ENCODE assay signal across 31 cellular contexts in genomic region chrX:33272986-33273385, GRCh38.
"Had no signal": no experiment of that assay in that cellular context is flagged by ENCODE, and none has a peak within 500 bp of the region (broad histone marks: within the 10 kb centered on the region; RNA-seq: fewer than 3 reads in every experiment).

No MANE protein-coding gene starts in this region.

- H3K36me3 Mint-ChIP-seq: immature natural killer cell; naive B cell; natural killer cell; neural progenitor cell; stimulated activated memory B cell treated with anti-CD40 and anti-IgM and Interleukin-4, amounts not matched to agents 10 μg/mL and 1 μg/mL and 100 μg/mL, for 72 hours; type B pancreatic cell had no signal

- H3K36me3 ChIP-seq: left lung, lower lobe of right lung, neural progenitor cell, neutrophil, ovary, right atrium auricular region, right lobe of liver, tibial nerve, uterus had no signal

- H3K4me1 ChIP-seq: left lung, lower lobe of right lung, neural progenitor cell, right atrium auricular region, right lobe of liver, tibial nerve, uterus had no signal

- H3K27me3 Mint-ChIP-seq: naive B cell; progenitor cell of endocrine pancreas; stimulated activated memory B cell treated with anti-CD40 and anti-IgM and Interleukin-4, amounts not matched to agents 10 μg/mL and 1 μg/mL and 100 μg/mL, for 72 hours; stimulated activated naive CD8-positive, alpha-beta T cell treated with anti-CD3 and anti-CD28 coated beads, Interleukin-15, amount 100 ng/mL, for 72 hours; type B pancreatic cell had no signal

- H3K27ac Mint-ChIP-seq: immature natural killer cell; mesothelial cell of epicardium; naive B cell; natural killer cell; nephron progenitor cell; neural progenitor cell; progenitor cell of endocrine pancreas; stimulated activated memory B cell treated with anti-CD40 and anti-IgM and Interleukin-4, amounts not matched to agents 10 μg/mL and 1 μg/mL and 100 μg/mL, for 72 hours; stimulated activated naive CD8-positive, alpha-beta T cell treated with anti-CD3 and anti-CD28 coated beads, Interleukin-15, amount 100 ng/mL, for 72 hours; type B pancreatic cell had no signal

- H3K4me1 Mint-ChIP-seq: immature natural killer cell; naive B cell; natural killer cell; nephron progenitor cell; neural progenitor cell; stimulated activated memory B cell treated with anti-CD40 and anti-IgM and Interleukin-4, amounts not matched to agents 10 μg/mL and 1 μg/mL and 100 μg/mL, for 72 hours; stimulated activated naive CD8-positive, alpha-beta T cell treated with anti-CD3 and anti-CD28 coated beads, Interleukin-15, amount 100 ng/mL, for 72 hours had no signal

- H3K27me3 ChIP-seq: left lung, neural progenitor cell, neutrophil, ovary, right atrium auricular region, right lobe of liver, tibial nerve, uterus had no signal

- H3K27ac ChIP-seq: left lung, lower lobe of right lung, neural progenitor cell, neutrophil, ovary, right atrium auricular region, right lobe of liver, tibial nerve, uterus had no signal

- H3K4me3 ChIP-seq: left lung, lower lobe of right lung, neural progenitor cell, ovary, right atrium auricular region, right lobe of liver, smooth muscle cell, tibial nerve, uterus had no signal

- ATAC-seq: left colon; left lung; lower lobe of right lung; natural killer cell; right lobe of liver; stimulated activated memory B cell treated with anti-CD40 and anti-IgM and Interleukin-4, amounts not matched to agents 10 μg/mL and 1 μg/mL and 100 μg/mL, for 72 hours; stimulated activated naive CD8-positive, alpha-beta T cell treated with anti-CD3 and anti-CD28 coated beads, Interleukin-15, amount 100 ng/mL, for 72 hours had no signal

- H2AFZ ChIP-seq: neural progenitor cell had no signal

- H3K9me3 Mint-ChIP-seq: nephron progenitor cell, neural progenitor cell, type B pancreatic cell had no signal

- H3K9me3 ChIP-seq: left lung, lower lobe of right lung, neutrophil, ovary, right atrium auricular region, right lobe of liver, uterus had no signal

- H3K9ac ChIP-seq: neural progenitor cell had no signal

- H3K4me2 ChIP-seq: neural progenitor cell, smooth muscle cell had no signal

- FAIRE-seq: islet of Langerhans, kidney had no signal

- DNase-seq: hypothalamus; immature natural killer cell; kidney; left colon; left lung; lower lobe of right lung; mesendoderm; naive B cell; natural killer cell; nephron progenitor cell; occipital lobe; ovary; right lobe of liver; stimulated activated CD4-positive, alpha-beta T cell treated with anti-CD3 and anti-CD28 coated beads, Interleukin-1b, Interleukin-23, amount 100 ng/mL, for 48 hours; stimulated activated CD4-positive, alpha-beta T cell treated with anti-CD3 and anti-CD28 coated beads, Interleukin-2, amount 100 ng/mL, for 48 hours; stimulated activated CD4-positive, alpha-beta T cell treated with anti-CD3 and anti-CD28 coated beads, Interleukin-4, amount 100 ng/mL, for 4 hours; stimulated activated CD8-positive, alpha-beta memory T cell treated with anti-CD3 and anti-CD28 coated beads, Interleukin-4, amount 100 ng/mL, for 48 hours; stimulated activated naive CD4-positive, alpha-beta T cell treated with Interleukin-2 at 50 U/mL for 16 hours; stimulated activated naive CD8-positive, alpha-beta T cell treated with anti-CD3 and anti-CD28 coated beads, Interleukin-15, amount 100 ng/mL, for 72 hours; substantia nigra; uterus had no signal

- H3K4me3 Mint-ChIP-seq: immature natural killer cell; mesothelial cell of epicardium; naive B cell; natural killer cell; nephron progenitor cell; neural progenitor cell; stimulated activated memory B cell treated with anti-CD40 and anti-IgM and Interleukin-4, amounts not matched to agents 10 μg/mL and 1 μg/mL and 100 μg/mL, for 72 hours; stimulated activated naive CD8-positive, alpha-beta T cell treated with anti-CD3 and anti-CD28 coated beads, Interleukin-15, amount 100 ng/mL, for 72 hours; type B pancreatic cell had no signal
